ENCODE assay signal across 8 cellular contexts in genomic region chr17:27430882-27431491, GRCh38. TPM values are rescaled to one million over a fixed set of nuclear protein-coding genes. Genes with fewer than 3 reads are reported as not detected.
DNase-seq lines count a peak whose midpoint lies in the region; ATAC-seq and TF ChIP-seq lines count a peak whose summit lies in the region.

No MANE protein-coding gene starts in this region.

- H3K4me1 ChIP-seq in RWPE2 (ENCODE audit: insufficient read depth, poor library complexity, severe bottlenecking) (peaks cover 6% of the 10 kb centered on the region), foreskin keratinocyte (no peaks in the 10 kb centered on the region)

- no peaks in the 10 kb centered on the region for H3K4me1 Mint-ChIP-seq in activated CD4-positive, alpha-beta T cell treated with anti-CD3 and anti-CD28 coated beads, Interleukin-2, amount 10 ng/mL, durations not matched to agents 24 days and 14 days

- H3K27ac ChIP-seq in RWPE2 (ENCODE audit: poor library complexity, severe bottlenecking) (peak overlapping the region; percentile 41), foreskin keratinocyte (no peak overlapping the region)

- H3K27me3 ChIP-seq in RWPE2 (ENCODE audit: insufficient read depth, poor library complexity, severe bottlenecking) (no peaks in the 10 kb centered on the region), foreskin keratinocyte (no peaks in the 10 kb centered on the region)

- no peak overlapping the region for H3K27ac Mint-ChIP-seq in activated CD4-positive, alpha-beta T cell treated with anti-CD3 and anti-CD28 coated beads, Interleukin-2, amount 10 ng/mL, durations not matched to agents 24 days and 14 days

- H3K36me3 Mint-ChIP-seq in activated CD4-positive, alpha-beta T cell treated with anti-CD3 and anti-CD28 coated beads, Interleukin-2, amount 10 ng/mL, durations not matched to agents 24 days and 14 days (ENCODE audit: low read depth), result no peaks in the 10 kb centered on the region

- no peaks in the 10 kb centered on the region for H3K9me3 Mint-ChIP-seq in activated CD4-positive, alpha-beta T cell treated with anti-CD3 and anti-CD28 coated beads, Interleukin-2, amount 10 ng/mL, durations not matched to agents 24 days and 14 days

- DNase-seq in activated CD4-positive, alpha-beta T cell treated with anti-CD3 and anti-CD28 coated beads, Interleukin-2, amount 10 ng/mL, durations not matched to agents 24 days and 14 days, result peak; percentile 62
- DNase-seq in activated CD4-positive, alpha-beta T cell treated with anti-CD3 and anti-CD28 coated beads for 4 hours, result no peak
- DNase-seq in RWPE2 (ENCODE audit: low spot score) (no peak), foreskin keratinocyte (peak in 1 of 2 donors; percentile 34), retinal pigment epithelial cell (ENCODE audit: low read depth) (no peak), middle frontal gyrus (ENCODE audit: extremely low spot score, low spot score) (no peak), GOT3 (lab: John Stamatoyannopoulos, UW) (no peak), NCI-H446 (lab: John Stamatoyannopoulos, UW) (no peak)

- H3K9me3 ChIP-seq in RWPE2 (ENCODE audit: severe bottlenecking), result no peaks in the 10 kb centered on the region

- ATAC-seq in RWPE2 (ENCODE audit: low read depth) (peak; percentile 88), foreskin keratinocyte (peak; percentile 75)

- peaks cover 2% of the 10 kb centered on the region for H3K27me3 Mint-ChIP-seq in activated CD4-positive, alpha-beta T cell treated with anti-CD3 and anti-CD28 coated beads, Interleukin-2, amount 10 ng/mL, durations not matched to agents 24 days and 14 days

- no peak overlapping the region for H3K4me3 Mint-ChIP-seq in activated CD4-positive, alpha-beta T cell treated with anti-CD3 and anti-CD28 coated beads, Interleukin-2, amount 10 ng/mL, durations not matched to agents 24 days and 14 days

- H3K4me3 ChIP-seq in RWPE2 (ENCODE audit: severe bottlenecking) (no peak overlapping the region), retinal pigment epithelial cell (ENCODE audit: low read length) (no peak overlapping the region)

- no peaks in the 10 kb centered on the region for H3K36me3 ChIP-seq in RWPE2 (ENCODE audit: low read depth)

- peak; percentile 76 for TF ChIP-seq CTCF in RWPE2 (IDR thresholded peaks at IDR 0.05; ENCODE audit: poor library complexity, severe bottlenecking)
- peak; percentile 68 for TF ChIP-seq CTCF in foreskin keratinocyte (conservative IDR thresholded peaks at IDR 0.05)
- peak; percentile 88 for TF ChIP-seq CTCF in retinal pigment epithelial cell (conservative IDR thresholded peaks at IDR 0.05; ENCODE audit: low read depth, low read length)

- intact Hi-C loops in activated CD4-positive, alpha-beta T cell treated with anti-CD3 and anti-CD28 coated beads, Interleukin-2, amount 10 ng/mL, durations not matched to agents 24 days and 14 days (cut with micrococcal nuclease), result no loop called here

RNA-seq across cellular contexts. Expression of gene KSR1, which starts 25.3 kb away (rescaled TPM):
- total RNA-seq in activated CD4-positive, alpha-beta T cell treated with anti-CD3 and anti-CD28 coated beads, Interleukin-2, amount 10 ng/mL, durations not matched to agents 24 days and 14 days, result 104 TPM in 2 replicates
- total RNA-seq in foreskin keratinocyte, result 1.3 and 2.2 TPM in 2 replicates
- polyA plus RNA-seq in foreskin keratinocyte, result 0.65 and 0.75 TPM in 2 replicates

Comparison
In these comparisons a context has a peak if more than half of its experiments do, and no peak if none do; other contexts are left out.
1. RNA of gene KSR1, which starts 25.3 kb away (total RNA-seq): 104 TPM in activated CD4-positive, alpha-beta T cell treated with anti-CD3 and anti-CD28 coated beads, Interleukin-2, amount 10 ng/mL, durations not matched to agents 24 days and 14 days; 1.3 to 2.2 TPM in foreskin keratinocyte; every median in the first group is over 10 times any median in the second.
2. Peak in every context shown above with its lines, with median percentiles within 50 percentile points of each other: CTCF ChIP-seq.